Comparison of ENCODE assay signal across 26 cellular contexts in the genomic region with DNA sequence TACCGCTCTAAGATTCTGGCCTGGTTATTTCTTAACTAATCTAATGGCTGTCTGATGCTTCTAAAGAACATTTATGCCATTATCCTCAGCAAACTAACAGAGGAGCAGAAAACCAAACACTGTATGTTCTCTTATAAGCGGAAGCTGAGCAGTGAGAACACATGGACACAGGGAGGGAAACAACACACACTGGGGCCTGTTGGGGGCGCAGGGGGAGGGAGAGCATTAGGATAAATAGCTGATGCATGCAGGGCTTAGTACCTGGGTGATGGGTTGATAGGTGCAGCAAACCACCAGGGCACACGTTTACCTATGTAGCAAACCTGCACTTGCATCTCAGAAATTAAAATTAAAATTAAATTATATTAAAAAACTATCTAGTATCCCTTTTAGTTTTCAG.
DNase-seq lines count a peak whose midpoint lies in the region; ATAC-seq and TF ChIP-seq lines count a peak whose summit lies in the region.
"Had no signal": no experiment of that assay in that cellular context is flagged by ENCODE, and none has a peak within 500 bp of the region (broad histone marks: within the 10 kb centered on the region; RNA-seq: fewer than 3 reads in every experiment).

No MANE protein-coding gene starts in this region.

- H3K56ac ChIP-seq in H9 (ENCODE audit: insufficient read length, low read depth, low read length) = no peak overlapping the region

- no peak overlapping the region for H3K4me3 Mint-ChIP-seq in H9
- H3K4me3 Mint-ChIP-seq in glutamatergic neuron (ENCODE audit: unreplicated experiment) = no peak overlapping the region
- H3K4me3 Mint-ChIP-seq: CD4-positive, alpha-beta memory T cell; HFFc6 had no signal

- no peaks in the 10 kb centered on the region for H3K36me3 ChIP-seq in WERI-Rb-1
- H3K36me3 ChIP-seq: BLaER1 treated with 17β-estradiol and CSF1 and Interleukin-3, amounts not matched to agents 10 nM and 100 nM; SJCRH30 had no signal

- H3K14ac ChIP-seq in H9 (ENCODE audit: insufficient read depth, low read length) = no peak overlapping the region

- no CpG with 5 or more reads among the region's 4 CpGs for WGBS in H9 (ENCODE audit: extremely low coverage, insufficient read length, low lambda C conversion rate)

- DNase-seq in H9 (peak; percentile 62), WERI-Rb-1 (peak; percentile 4), glutamatergic neuron (peak; percentile 25), amygdala (lab: John Stamatoyannopoulos, UW) (no peak), cerebellar nuclear complex (lab: John Stamatoyannopoulos, UW) (no peak)
- DNase-seq: AML-193; CD4-positive, alpha-beta memory T cell; COR-L47; DMS53; H7; HFFc6; KBM-7; MV-4-11; NCI-H1105; NCI-H1436 treated with DMSO at 0.1 percent for 48 hours; NCI-H187 treated with DMSO at 0.1 percent for 48 hours; NCI-H2171 treated with DMSO at 0.1 percent for 48 hours; NCI-H345; NCI-H510A treated with DMSO at 0.1 percent for 48 hours; PC-9; SJCRH30 had no signal

- no peak overlapping the region for H2BK5ac ChIP-seq in H9 (ENCODE audit: insufficient read length, low read length)

- H3K27me3 ChIP-seq in H9 (ENCODE audit: insufficient read depth, low read length) (no peaks in the 10 kb centered on the region), WERI-Rb-1 (ENCODE audit: insufficient read depth, low read depth, severe bottlenecking) (no peaks in the 10 kb centered on the region)
- H3K27me3 ChIP-seq: BLaER1 treated with 17β-estradiol and CSF1 and Interleukin-3, amounts not matched to agents 10 nM and 100 nM; SJCRH30 had no signal

- no peaks in the 10 kb centered on the region for H3K9me3 ChIP-seq in H9 (ENCODE audit: control insufficient read depth, low read depth, low read length)
- H3K9me3 ChIP-seq in WERI-Rb-1 (ENCODE audit: severe bottlenecking) = no peaks in the 10 kb centered on the region
- H3K9me3 ChIP-seq: A549; BLaER1 treated with 17β-estradiol and CSF1 and Interleukin-3, amounts not matched to agents 10 nM and 100 nM; SJCRH30 had no signal

- no peak overlapping the region for H2BK120ac ChIP-seq in H9 (ENCODE audit: low read depth, low read length, poor library complexity, severe bottlenecking)

- no peak overlapping the region for H4K8ac ChIP-seq in H9 (replicated peaks; ENCODE audit: insufficient read length, low read depth, low read length)

- ATAC-seq in GM21390 (IDR thresholded peaks at IDR 0.05; ENCODE audit: unreplicated experiment) (no peak), GM18505 (IDR thresholded peaks at IDR 0.05; ENCODE audit: unreplicated experiment) (no peak)
- ATAC-seq: A549, Right ventricle myocardium inferior had no signal

- H3K79me1 ChIP-seq in H9 (ENCODE audit: insufficient read depth, low read depth, low read length, poor library complexity, severe bottlenecking) = no peaks in the 10 kb centered on the region

- H2BK12ac ChIP-seq in H9 (ENCODE audit: insufficient read length, low read depth, low read length) = no peak overlapping the region

- no peaks in the 10 kb centered on the region for H3K23me2 ChIP-seq in H9 (ENCODE audit: insufficient read length, low read depth, low read length, poor library complexity, severe bottlenecking)

- peak; percentile 61 for TF ChIP-seq CTCF in H9 (conservative IDR thresholded peaks at IDR 0.05)
- no peak for TF ChIP-seq CTCF in WERI-Rb-1 (IDR thresholded peaks at IDR 0.05; ENCODE audit: low read depth, low read length)
- no peak for TF ChIP-seq CTCF in glutamatergic neuron (IDR thresholded peaks at IDR 0.05; ENCODE audit: partially characterized antibody, unreplicated experiment)

- no peak overlapping the region for H2BK15ac ChIP-seq in H9 (ENCODE audit: low read depth, low read length)

- no peak overlapping the region for H3K27ac ChIP-seq in H9 (ENCODE audit: insufficient read length, low read depth, low read length)
- no peak overlapping the region for H3K27ac ChIP-seq in WERI-Rb-1
- H3K27ac ChIP-seq: A549; BLaER1 treated with 17β-estradiol and CSF1 and Interleukin-3, amounts not matched to agents 10 nM and 100 nM; PC-9; SJCRH30 had no signal

- H4K5ac ChIP-seq in H9 (ENCODE audit: insufficient read length, low read depth, low read length) = no peak overlapping the region

- no peak for TF ChIP-seq POLR2A in GM18505 (IDR thresholded peaks at IDR 0.05; ENCODE audit: borderline replicate concordance, extremely low read depth, insufficient read depth, insufficient read length)

- H3K27me3 Mint-ChIP-seq in H9 (ENCODE audit: low read depth) (peaks cover 3% of the 10 kb centered on the region), glutamatergic neuron (ENCODE audit: unreplicated experiment) (no peaks in the 10 kb centered on the region)
- H3K27me3 Mint-ChIP-seq: CD4-positive, alpha-beta memory T cell had no signal

- H3K27ac Mint-ChIP-seq in H9 (no peak overlapping the region), glutamatergic neuron (ENCODE audit: unreplicated experiment) (no peak overlapping the region)
- H3K27ac Mint-ChIP-seq: CD4-positive, alpha-beta memory T cell; HFFc6 had no signal

- H3K23ac ChIP-seq in H9 (ENCODE audit: insufficient read length, low read depth, low read length) = no peak overlapping the region

- H4K20me1 ChIP-seq in H9 (ENCODE audit: control insufficient read depth, insufficient read depth, insufficient read length) = no peaks in the 10 kb centered on the region
- H4K20me1 ChIP-seq: BLaER1 treated with 17β-estradiol and CSF1 and Interleukin-3, amounts not matched to agents 10 nM and 100 nM had no signal

- no peak overlapping the region for H2AK5ac ChIP-seq in H9 (ENCODE audit: insufficient read length, low read length)

- no peak overlapping the region for H3K4me2 ChIP-seq in H9 (ENCODE audit: insufficient read depth, insufficient read length, low read length)
- H3K4me2 ChIP-seq: A549; BLaER1 treated with 17β-estradiol and CSF1 and Interleukin-3, amounts not matched to agents 10 nM and 100 nM; PC-9 had no signal

- no peaks in the 10 kb centered on the region for H3K4me1 ChIP-seq in H9 (ENCODE audit: insufficient read depth, low read length)
- H3K4me1 ChIP-seq: A549; BLaER1 treated with 17β-estradiol and CSF1 and Interleukin-3, amounts not matched to agents 10 nM and 100 nM; SJCRH30 had no signal

- H3K9me3 Mint-ChIP-seq in H9 = peaks cover 0 to 3% of the 10 kb centered on the region in 2 experiments; a peak in 1 of 5 replicates
- H3K9me3 Mint-ChIP-seq in glutamatergic neuron (ENCODE audit: unreplicated experiment) = no peaks in the 10 kb centered on the region

- no peak overlapping the region for H4K91ac ChIP-seq in H9 (ENCODE audit: insufficient read length, low read depth, low read length)

- H3K4ac ChIP-seq in H9 (ENCODE audit: low read depth, low read length) = no peak overlapping the region

- no peak overlapping the region for H3K9ac ChIP-seq in H9 (ENCODE audit: extremely low read depth, insufficient read length, low read length)
- H3K9ac ChIP-seq: BLaER1 treated with 17β-estradiol and CSF1 and Interleukin-3, amounts not matched to agents 10 nM and 100 nM had no signal

- H3K79me2 ChIP-seq in H9 (ENCODE audit: insufficient read depth, low read length) = no peaks in the 10 kb centered on the region

- H2AFZ ChIP-seq in H9 (ENCODE audit: low read length) = no peak overlapping the region
- H2AFZ ChIP-seq: PC-9 had no signal

- H3K36me3 Mint-ChIP-seq in H9 (ENCODE audit: insufficient read depth in 1 of 3, low read depth in 3 of 3) (no peaks in the 10 kb centered on the region), glutamatergic neuron (ENCODE audit: unreplicated experiment) (no peaks in the 10 kb centered on the region)
- H3K36me3 Mint-ChIP-seq: CD4-positive, alpha-beta memory T cell had no signal

- H3K4me1 Mint-ChIP-seq in H9 = peaks cover 11 to 23% of the 10 kb centered on the region in 2 experiments
- H3K4me1 Mint-ChIP-seq in glutamatergic neuron (ENCODE audit: low read depth, unreplicated experiment) = no peaks in the 10 kb centered on the region

- no peak overlapping the region for H3T11ph ChIP-seq in H9 (ENCODE audit: low read length)

- no peak overlapping the region for H2BK20ac ChIP-seq in H9 (ENCODE audit: low read depth, low read length, poor library complexity, severe bottlenecking)

- no peak overlapping the region for H3K18ac ChIP-seq in H9 (ENCODE audit: insufficient read length, low read depth, low read length)

- no peak overlapping the region for H3K4me3 ChIP-seq in WERI-Rb-1 (ENCODE audit: low read depth, low read length)
- H3K4me3 ChIP-seq: A549; BLaER1 treated with 17β-estradiol and CSF1 and Interleukin-3, amounts not matched to agents 10 nM and 100 nM; PC-9; SJCRH30 had no signal

Comparison
In these comparisons a context has a peak if more than half of its experiments do, and no peak if none do; other contexts are left out.
1. DNase-seq: peak in H9 (single experiment), WERI-Rb-1 (single experiment) and glutamatergic neuron (single experiment); none in amygdala (0 of 56) and cerebellar nuclear complex (0 of 2).